ENCODE assay signal across 8 cellular contexts in the genomic region with DNA sequence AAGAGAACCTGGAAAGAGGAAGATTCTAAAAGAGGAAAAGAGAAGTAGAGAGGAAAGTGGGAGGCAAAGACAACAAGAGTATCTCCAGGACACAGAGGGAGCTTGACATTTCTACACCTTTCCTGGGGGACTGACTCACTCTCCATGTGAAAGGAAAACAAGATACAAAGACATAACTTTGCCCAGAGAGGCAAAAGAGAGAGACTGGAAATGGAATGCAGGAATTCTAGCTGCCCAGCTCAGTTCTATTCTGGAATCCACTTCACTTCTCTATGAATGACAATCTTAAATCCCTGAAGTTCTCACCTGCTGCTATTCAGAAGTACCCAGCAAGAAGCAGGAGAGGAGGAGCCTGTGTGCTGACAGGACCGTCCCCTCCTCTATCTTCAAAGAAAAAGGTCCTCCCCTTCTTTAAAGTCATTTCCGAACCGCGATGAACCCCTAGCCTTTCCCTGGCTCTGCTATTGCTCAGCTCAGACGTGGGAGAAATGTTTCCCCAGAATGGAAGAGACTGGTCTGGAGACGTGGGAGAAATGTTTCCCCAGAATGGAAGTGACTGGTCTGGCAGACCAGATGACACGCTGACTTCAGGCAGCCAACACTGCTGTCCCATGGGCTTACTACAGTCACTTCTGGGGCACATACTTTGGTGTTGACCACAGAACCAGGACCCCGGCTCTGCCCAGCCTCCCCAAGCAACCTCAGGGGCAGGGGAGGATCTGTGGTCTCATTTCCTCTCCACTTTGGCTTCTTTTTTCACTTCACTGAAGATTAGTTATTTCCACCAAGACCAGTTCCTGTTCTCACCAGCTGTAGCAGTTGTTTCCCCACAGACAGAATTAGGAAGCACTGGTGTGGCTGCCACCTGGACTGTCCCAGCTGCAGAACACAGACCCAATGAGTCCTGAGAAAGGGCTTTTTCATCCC. TPM values are rescaled to one million over a fixed set of nuclear protein-coding genes. Genes with fewer than 3 reads are reported as not detected.
A peak's percentile ranks its signal among the peaks of the same experiment; 100 is the strongest.
DNase-seq lines count a peak whose midpoint lies in the region; ATAC-seq lines count a peak whose summit lies in the region.

No MANE protein-coding gene starts in this region.

- H3K4me3 Mint-ChIP-seq in activated naive CD8-positive, alpha-beta T cell treated with anti-CD3 and anti-CD28 coated beads for 36 hours = peak overlapping the region; percentile 76

- no peaks in the 10 kb centered on the region for H3K27me3 Mint-ChIP-seq in activated naive CD8-positive, alpha-beta T cell treated with anti-CD3 and anti-CD28 coated beads for 36 hours

- H3K9me3 Mint-ChIP-seq in activated naive CD8-positive, alpha-beta T cell treated with anti-CD3 and anti-CD28 coated beads for 36 hours = no peaks in the 10 kb centered on the region

- peak overlapping the region; percentile 91 for H3K27ac Mint-ChIP-seq in activated naive CD8-positive, alpha-beta T cell treated with anti-CD3 and anti-CD28 coated beads for 36 hours

- no peaks in the 10 kb centered on the region for H3K36me3 Mint-ChIP-seq in activated naive CD8-positive, alpha-beta T cell treated with anti-CD3 and anti-CD28 coated beads for 36 hours

- H3K4me1 Mint-ChIP-seq in activated naive CD8-positive, alpha-beta T cell treated with anti-CD3 and anti-CD28 coated beads for 36 hours = peaks cover 59% of the 10 kb centered on the region

- ATAC-seq in GM18870 (IDR thresholded peaks at IDR 0.05; ENCODE audit: unreplicated experiment) = peak; percentile 70
- ATAC-seq in HG02840 (IDR thresholded peaks at IDR 0.05; ENCODE audit: low FRiP score, unreplicated experiment) = peak; percentile 63

- DNase-seq in NOMO-1 treated with dmso at 0.1 percent for 144 hours (lab: John Stamatoyannopoulos, UW; ENCODE audit: unreplicated experiment) (peak; percentile 48), iPS DF 4.7 (ENCODE audit: extremely low read depth, low spot score) (peak; percentile 93), HuH-7.5 (ENCODE audit: low spot score) (no peak), NCI-H2227 treated with DMSO at 0.1 percent for 48 hours (lab: John Stamatoyannopoulos, UW) (no peak)
- DNase-seq in activated naive CD8-positive, alpha-beta T cell treated with anti-CD3 and anti-CD28 coated beads for 36 hours = peak; percentile 55
- DNase-seq in stimulated activated CD4-positive, alpha-beta T cell treated with anti-CD3 and anti-CD28 coated beads, Interleukin-2, amount 100 ng/mL, for 24 hours = peak; percentile 45 to 54

RNA-seq across cellular contexts. Expression of a gene that starts 8.3 kb away (rescaled TPM):
- 10 to 100 TPM; 20.3 to 22.3 TPM for total RNA-seq in activated naive CD8-positive, alpha-beta T cell treated with anti-CD3 and anti-CD28 coated beads for 36 hours

RNA-seq across cellular contexts. Expression of a gene that starts 42.5 kb away (rescaled TPM):
- 100 to 1,000 TPM; 400 to 410 TPM for total RNA-seq in activated naive CD8-positive, alpha-beta T cell treated with anti-CD3 and anti-CD28 coated beads for 36 hours

Comparison
In these comparisons a context has a peak if more than half of its experiments do, and no peak if none do; other contexts are left out.
1. DNase-seq: peak in NOMO-1 treated with dmso at 0.1 percent for 144 hours (single experiment), activated naive CD8-positive, alpha-beta T cell treated with anti-CD3 and anti-CD28 coated beads for 36 hours (single experiment), iPS DF 4.7 (single experiment) and stimulated activated CD4-positive, alpha-beta T cell treated with anti-CD3 and anti-CD28 coated beads, Interleukin-2, amount 100 ng/mL, for 24 hours (2 of 2); none in HuH-7.5 (single experiment) and NCI-H2227 treated with DMSO at 0.1 percent for 48 hours (single experiment).